8 cellular contexts compared by ENCODE assay signal in the genomic region with DNA sequence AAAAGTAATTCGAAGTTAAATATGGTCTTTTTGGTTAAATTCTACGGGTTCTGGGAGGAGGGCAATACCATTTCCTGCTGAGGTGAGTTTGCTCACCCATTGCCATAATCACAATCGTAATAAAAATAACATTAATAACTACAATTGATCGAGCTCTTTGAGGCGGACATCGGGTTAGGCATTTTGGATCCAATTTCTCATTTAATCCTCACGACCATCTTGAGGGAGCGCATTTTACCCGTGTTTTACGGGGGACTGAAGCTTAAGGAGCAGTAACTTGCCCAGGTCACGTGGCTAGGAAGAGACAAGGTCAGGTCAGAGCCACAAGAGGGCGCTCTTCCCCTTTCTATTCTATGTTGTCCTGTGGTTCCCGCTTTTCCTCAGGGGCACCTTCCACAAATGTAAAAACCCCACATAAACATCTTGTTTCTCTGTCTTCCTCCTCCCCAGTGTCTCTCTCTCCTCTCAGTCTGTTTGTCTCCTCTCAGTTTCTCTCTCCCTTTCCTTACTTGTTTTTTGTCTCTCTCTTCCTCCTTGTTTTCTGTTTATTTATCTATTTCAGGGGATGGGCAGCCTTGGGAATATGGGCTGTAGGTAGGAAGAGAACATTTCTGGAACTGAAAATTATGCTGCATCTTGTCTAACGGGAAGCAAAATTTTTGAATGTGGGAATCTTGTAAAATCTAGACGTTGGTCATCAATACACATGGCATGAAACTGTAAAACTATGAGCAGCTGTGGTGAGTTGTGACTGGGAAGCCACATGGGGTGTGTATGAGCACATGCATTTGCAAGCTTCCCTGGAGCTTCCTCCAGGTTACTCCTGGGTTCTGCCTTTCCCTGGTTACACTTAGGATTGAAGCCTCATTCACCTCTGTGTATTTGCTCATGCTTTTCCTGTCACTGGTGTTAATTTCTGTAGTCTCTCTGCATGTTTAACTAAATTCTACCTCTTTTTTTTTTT.
DNase-seq lines count a peak whose midpoint lies in the region; ATAC-seq, FAIRE-seq and TF ChIP-seq lines count a peak whose summit lies in the region.

No MANE protein-coding gene starts in this region.

- H3K4me1 ChIP-seq in ascending aorta: peaks cover 0 to 4% of the 10 kb centered on the region in 2 donors

- FAIRE-seq in GM12892 (lab: Jason Lieb, UNC): peak; percentile 67

- H3K9me3 ChIP-seq in T-helper 17 cell (ENCODE audit: control insufficient read depth, low read length, poor library complexity, severe bottlenecking) (no peaks in the 10 kb centered on the region), ascending aorta (no peaks in the 10 kb centered on the region)

- H3K36me3 ChIP-seq in ascending aorta: no peaks in the 10 kb centered on the region

- peak; percentile 40 for DNase-seq in GM12892 (ENCODE audit: insufficient read length)
- DNase-seq in NCI-H1436 (lab: John Stamatoyannopoulos, UW): peak; percentile 81
- peak; percentile 42 to 47 (median 46) for DNase-seq in T-helper 17 cell
- DNase-seq in ascending aorta (ENCODE audit: low spot score in 2 of 2): peak in 1 of 2 donors; percentile 90
- peak; percentile 75 for DNase-seq in hepatic stellate cell (ENCODE audit: low spot score)
- DNase-seq in renal cortical epithelial cell (ENCODE audit: low read depth): peak; percentile 75

- peak overlapping the region; percentile 47 for H3K27ac Mint-ChIP-seq in T-helper 17 cell

- H3K4me3 ChIP-seq in ascending aorta: peak overlapping the region; percentile 63

- peaks cover 16% of the 10 kb centered on the region for H3K4me1 Mint-ChIP-seq in T-helper 17 cell

- peak; percentile 89 for ATAC-seq in HG02870 (IDR thresholded peaks at IDR 0.05; ENCODE audit: unreplicated experiment)
- peak; percentile 92 for ATAC-seq in T-helper 17 cell
- ATAC-seq in GM19467 (IDR thresholded peaks at IDR 0.05; ENCODE audit: unreplicated experiment): no peak

- H3K27me3 ChIP-seq in ascending aorta: no peaks in the 10 kb centered on the region

- no peaks in the 10 kb centered on the region for H3K36me3 Mint-ChIP-seq in T-helper 17 cell (ENCODE audit: low read depth)

- no peak overlapping the region for H3K27ac ChIP-seq in ascending aorta

- H3K4me3 Mint-ChIP-seq in T-helper 17 cell: peak overlapping the region; percentile 94

- peaks cover 11% of the 10 kb centered on the region for H3K27me3 Mint-ChIP-seq in T-helper 17 cell

- TF ChIP-seq POLR2A in GM12892 (IDR thresholded peaks at IDR 0.05; ENCODE audit: low read depth, low read length): no peak

- TF ChIP-seq CTCF in ascending aorta (IDR thresholded peaks at IDR 0.05): peak; percentile 76 to 85 (median 85)

- intact Hi-C loops in ascending aorta (cut with DNase I): no loop called here
